11 cellular contexts compared by ENCODE assay signal in the genomic region with DNA sequence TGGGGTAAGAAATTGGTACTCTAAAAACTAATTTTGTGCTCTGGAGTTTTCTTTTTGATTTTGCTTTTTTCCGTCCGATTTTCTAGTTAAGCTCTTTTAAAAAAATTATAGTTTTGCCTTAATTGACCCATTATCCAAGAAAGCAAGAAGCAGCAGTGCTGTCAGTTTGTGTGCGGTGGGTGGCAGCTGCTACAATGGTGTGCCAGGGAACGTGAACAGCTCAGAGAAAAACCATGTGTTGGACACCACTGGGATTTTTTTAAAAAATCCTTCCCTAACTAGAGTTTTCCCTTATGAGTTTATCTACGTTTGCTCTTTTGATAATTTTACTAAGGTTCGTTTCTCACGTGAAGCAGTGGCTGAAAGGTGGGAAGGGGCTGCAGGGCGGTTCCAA.
DNase-seq lines count a peak whose midpoint lies in the region; ATAC-seq and TF ChIP-seq lines count a peak whose summit lies in the region.
"Had no signal": no experiment of that assay in that cellular context is flagged by ENCODE, and none has a peak within 500 bp of the region (broad histone marks: within the 10 kb centered on the region; RNA-seq: fewer than 3 reads in every experiment).

No MANE protein-coding gene starts in this region.

- peaks cover 75% of the 10 kb centered on the region for H3K4me1 Mint-ChIP-seq in T-helper 1 cell treated with Interleukin-12 subunit alpha and Interleukin-12 subunit beta and Interleukin-4 antibody, amounts not matched to agents 30 μg/mL and 1 μg/mL, for 36 hours (ENCODE audit: low read depth)
- H3K4me1 Mint-ChIP-seq in dendritic cell treated with granulocyte-macrophage colony-stimulating factor and Interleukin-4, amounts not matched to agents 40 ng/mL and 50 ng/mL, for 4 days (ENCODE audit: low read depth): peaks cover 66% of the 10 kb centered on the region
- H3K4me1 Mint-ChIP-seq in stimulated activated effector memory CD8-positive, alpha-beta T cell treated with anti-CD3 and anti-CD28 coated beads, Interleukin-12 subunit alpha, Interleukin-12 subunit beta, amount 100 ng/mL, for 72 hours: peaks cover 78% of the 10 kb centered on the region

- no peak overlapping the region for H3K9ac ChIP-seq in OCI-LY3 (ENCODE audit: low read length)

- H3K27me3 ChIP-seq in OCI-LY3 (ENCODE audit: low read depth, low read length): 0 out of 2 replicates have a peak, but pooled peaks cover 13% of the 10 kb centered on the region

- no peaks in the 10 kb centered on the region for H3K36me3 ChIP-seq in OCI-LY3 (replicated peaks; ENCODE audit: low read depth, low read length)

- H3K27ac Mint-ChIP-seq in T-helper 1 cell treated with Interleukin-12 subunit alpha and Interleukin-12 subunit beta and Interleukin-4 antibody, amounts not matched to agents 30 μg/mL and 1 μg/mL, for 36 hours: peak overlapping the region; percentile 79
- H3K27ac Mint-ChIP-seq in dendritic cell treated with granulocyte-macrophage colony-stimulating factor and Interleukin-4, amounts not matched to agents 40 ng/mL and 50 ng/mL, for 4 days: peak overlapping the region; percentile 85
- H3K27ac Mint-ChIP-seq in stimulated activated effector memory CD8-positive, alpha-beta T cell treated with anti-CD3 and anti-CD28 coated beads, Interleukin-12 subunit alpha, Interleukin-12 subunit beta, amount 100 ng/mL, for 72 hours: peak overlapping the region; percentile 95

- H2AFZ ChIP-seq in OCI-LY3 (ENCODE audit: low read depth, low read length): no peak overlapping the region

- peak overlapping the region; percentile 75 for H3K4me2 ChIP-seq in OCI-LY3 (ENCODE audit: low read length)

- peaks cover 42% of the 10 kb centered on the region for H3K36me3 Mint-ChIP-seq in T-helper 1 cell treated with Interleukin-12 subunit alpha and Interleukin-12 subunit beta and Interleukin-4 antibody, amounts not matched to agents 30 μg/mL and 1 μg/mL, for 36 hours (ENCODE audit: low read depth)
- peaks cover 38% of the 10 kb centered on the region for H3K36me3 Mint-ChIP-seq in dendritic cell treated with granulocyte-macrophage colony-stimulating factor and Interleukin-4, amounts not matched to agents 40 ng/mL and 50 ng/mL, for 4 days (ENCODE audit: low read depth)
- peaks cover 21% of the 10 kb centered on the region for H3K36me3 Mint-ChIP-seq in stimulated activated effector memory CD8-positive, alpha-beta T cell treated with anti-CD3 and anti-CD28 coated beads, Interleukin-12 subunit alpha, Interleukin-12 subunit beta, amount 100 ng/mL, for 72 hours

- H3K9me3 Mint-ChIP-seq in T-helper 1 cell treated with Interleukin-12 subunit alpha and Interleukin-12 subunit beta and Interleukin-4 antibody, amounts not matched to agents 30 μg/mL and 1 μg/mL, for 36 hours: no peaks in the 10 kb centered on the region
- no peaks in the 10 kb centered on the region for H3K9me3 Mint-ChIP-seq in dendritic cell treated with granulocyte-macrophage colony-stimulating factor and Interleukin-4, amounts not matched to agents 40 ng/mL and 50 ng/mL, for 4 days
- H3K9me3 Mint-ChIP-seq in stimulated activated effector memory CD8-positive, alpha-beta T cell treated with anti-CD3 and anti-CD28 coated beads, Interleukin-12 subunit alpha, Interleukin-12 subunit beta, amount 100 ng/mL, for 72 hours: no peaks in the 10 kb centered on the region

- peaks cover 26% of the 10 kb centered on the region for H3K4me1 ChIP-seq in OCI-LY3 (ENCODE audit: low read length)

- no peaks in the 10 kb centered on the region for H3K9me3 ChIP-seq in OCI-LY3 (ENCODE audit: insufficient read depth, low read length)

- no peaks in the 10 kb centered on the region for H3K79me2 ChIP-seq in OCI-LY3 (ENCODE audit: low read length)

- intact Hi-C loops in dendritic cell treated with granulocyte-macrophage colony-stimulating factor and Interleukin-4, amounts not matched to agents 40 ng/mL and 50 ng/mL, for 4 days (cut with micrococcal nuclease): no loop called here

- no peaks in the 10 kb centered on the region for H3K27me3 Mint-ChIP-seq in T-helper 1 cell treated with Interleukin-12 subunit alpha and Interleukin-12 subunit beta and Interleukin-4 antibody, amounts not matched to agents 30 μg/mL and 1 μg/mL, for 36 hours (ENCODE audit: low read depth)
- no peaks in the 10 kb centered on the region for H3K27me3 Mint-ChIP-seq in dendritic cell treated with granulocyte-macrophage colony-stimulating factor and Interleukin-4, amounts not matched to agents 40 ng/mL and 50 ng/mL, for 4 days

- no peak overlapping the region for H3K27ac ChIP-seq in OCI-LY3 (ENCODE audit: low read length)

- DNase-seq in T-helper 1 cell: no peak
- no peak for DNase-seq in stimulated activated effector memory CD8-positive, alpha-beta T cell treated with anti-CD3 and anti-CD28 coated beads, Interleukin-12 subunit alpha, Interleukin-12 subunit beta, amount 100 ng/mL, for 72 hours (ENCODE audit: low spot score in 2 of 2)
- DNase-seq in DMS53 (lab: John Stamatoyannopoulos, UW): no peak
- DNase-seq: 8988T; activated CD4-positive, alpha-beta T cell treated with anti-CD3 and anti-CD28 coated beads for 1 hour; DND-41 had no signal

- no peak for TF ChIP-seq CTCF in OCI-LY3 (IDR thresholded peaks at IDR 0.05; ENCODE audit: low read depth, low read length)

- ATAC-seq in stimulated activated effector memory CD8-positive, alpha-beta T cell treated with anti-CD3 and anti-CD28 coated beads, Interleukin-12 subunit alpha, Interleukin-12 subunit beta, amount 100 ng/mL, for 72 hours: no peak
- ATAC-seq in GM18519 (IDR thresholded peaks at IDR 0.05; ENCODE audit: low FRiP score, unreplicated experiment) (no peak), GM21423 (IDR thresholded peaks at IDR 0.05; ENCODE audit: unreplicated experiment) (no peak)

- H3K4me3 ChIP-seq in OCI-LY3 (ENCODE audit: low read length): no peak overlapping the region

- peak overlapping the region; percentile 60 for H3K4me3 Mint-ChIP-seq in T-helper 1 cell treated with Interleukin-12 subunit alpha and Interleukin-12 subunit beta and Interleukin-4 antibody, amounts not matched to agents 30 μg/mL and 1 μg/mL, for 36 hours
- peak overlapping the region; percentile 85 for H3K4me3 Mint-ChIP-seq in dendritic cell treated with granulocyte-macrophage colony-stimulating factor and Interleukin-4, amounts not matched to agents 40 ng/mL and 50 ng/mL, for 4 days
- H3K4me3 Mint-ChIP-seq in stimulated activated effector memory CD8-positive, alpha-beta T cell treated with anti-CD3 and anti-CD28 coated beads, Interleukin-12 subunit alpha, Interleukin-12 subunit beta, amount 100 ng/mL, for 72 hours: peak overlapping the region; percentile 80

- peaks cover 4% of the 10 kb centered on the region for H4K20me1 ChIP-seq in OCI-LY3 (ENCODE audit: insufficient read depth, low read length)
